1 cellular context compared by ENCODE assay signal in the genomic region with DNA sequence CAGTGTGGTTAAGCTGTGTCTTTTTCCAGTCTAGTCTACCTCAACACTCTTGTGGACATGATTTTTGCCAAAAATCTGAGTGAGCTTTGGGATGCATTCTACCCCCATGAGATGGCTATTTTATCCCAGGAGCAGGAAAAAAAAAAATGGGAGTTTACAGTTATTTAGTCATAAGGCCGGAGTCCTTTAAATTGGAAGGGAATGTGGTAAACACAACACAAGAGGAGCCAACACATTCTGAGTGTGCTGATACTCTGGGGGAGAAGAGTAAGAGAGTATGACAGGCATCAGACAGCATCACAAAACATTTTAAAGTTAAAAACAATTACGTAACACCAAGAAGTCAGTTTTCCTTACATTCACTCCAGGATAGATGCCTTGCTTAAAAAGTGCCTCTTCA.
TF ChIP-seq lines count a peak whose summit lies in the region.

No MANE protein-coding gene starts in this region.

TF ChIP-seq in WTC11, 78 proteins besides CTCF, POLR2A, EP300 and RAD21 (continued from another document):
- TF ChIP-seq GABPB1 (CRISPR knock-in tag; IDR thresholded peaks at IDR 0.05) (no peak), SP1 (CRISPR knock-in tag; conservative IDR thresholded peaks at IDR 0.05) (no peak), FOXP1 (CRISPR knock-in tag; IDR thresholded peaks at IDR 0.05; ENCODE audit: borderline replicate concordance) (no peak), SOX15 (CRISPR knock-in tag; IDR thresholded peaks at IDR 0.05) (no peak), PREB (CRISPR knock-in tag; IDR thresholded peaks at IDR 0.05; ENCODE audit: borderline replicate concordance) (no peak)
TF ChIP-seq in WTC11: peak in this region for 0.
